Comparison of ENCODE assay signal across 8 cellular contexts in the genomic region with DNA sequence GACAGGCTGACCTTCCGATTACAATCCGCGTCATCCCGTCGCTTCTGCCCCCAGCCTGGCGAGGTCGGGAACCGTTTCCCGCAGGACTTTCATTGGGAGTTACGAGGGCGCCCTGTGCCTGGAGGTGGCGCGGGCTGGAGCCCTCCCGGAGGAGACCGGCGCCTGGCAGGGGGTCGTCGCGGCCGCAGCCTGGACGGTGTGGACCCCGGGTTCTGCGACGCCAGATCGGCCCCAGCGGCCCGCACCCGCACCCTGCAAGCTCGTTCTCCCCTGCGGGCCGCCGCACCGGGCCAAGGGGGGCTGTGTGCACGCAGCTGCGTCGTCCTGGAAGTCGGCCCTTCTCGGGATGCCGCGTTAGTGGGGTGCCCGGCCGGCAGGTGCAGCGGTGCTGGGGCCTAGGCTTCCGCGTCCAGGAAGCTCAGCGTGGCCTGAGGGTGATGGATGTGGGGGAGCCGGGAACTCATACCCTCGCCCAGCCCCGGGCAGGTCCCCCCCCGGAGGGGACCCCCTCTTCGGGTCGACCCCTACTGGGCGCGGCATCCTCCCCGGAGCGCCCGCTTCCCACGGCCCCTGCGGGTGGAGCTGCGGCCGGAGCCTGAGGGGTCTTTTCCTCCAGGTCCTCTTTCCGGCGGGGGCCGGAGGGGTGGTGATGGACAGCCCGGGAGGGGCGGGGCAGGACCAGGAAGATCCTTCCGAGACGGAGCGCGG.
DNase-seq lines count a peak whose midpoint lies in the region; ATAC-seq lines count a peak whose summit lies in the region.

No MANE protein-coding gene starts in this region.

- no peaks in the 10 kb centered on the region for H3K9me3 Mint-ChIP-seq in CD8-positive, alpha-beta memory T cell
- H3K9me3 Mint-ChIP-seq in IgD-negative memory B cell = no peaks in the 10 kb centered on the region
- peaks cover 0 to 3% of the 10 kb centered on the region in 2 donors for H3K9me3 Mint-ChIP-seq in stimulated activated naive B cell treated with anti-CD40 and anti-IgM and Interleukin-4, amounts not matched to agents 10 μg/mL and 1 μg/mL and 100 μg/mL, for 72 hours

- H3K27me3 ChIP-seq in CD8-positive, alpha-beta memory T cell (ENCODE audit: insufficient read depth, low read length, poor library complexity, severe bottlenecking) = no peaks in the 10 kb centered on the region

- 13 to 27% (median 17%) methylated on average over 50 to 70 of the region's 70 CpGs for WGBS in adipose tissue, 3 donors

- peak overlapping the region; percentile 78 for H3K27ac ChIP-seq in CD8-positive, alpha-beta memory T cell (ENCODE audit: low read depth, low read length)
- H3K27ac ChIP-seq in adipose tissue (ENCODE audit: low read depth, low read length) = peak overlapping the region; percentile 67

- peaks cover 77% of the 10 kb centered on the region for H3K4me1 ChIP-seq in CD8-positive, alpha-beta memory T cell (ENCODE audit: insufficient read depth, low read length)

- H3K36me3 ChIP-seq in CD8-positive, alpha-beta memory T cell (ENCODE audit: insufficient read depth, low read length) = no peaks in the 10 kb centered on the region

- peak overlapping the region; percentile 74 to 86 (median 83) for H3K4me3 Mint-ChIP-seq in CD8-positive, alpha-beta memory T cell
- peak overlapping the region; percentile 84 to 96 (median 91) for H3K4me3 Mint-ChIP-seq in IgD-negative memory B cell
- H3K4me3 Mint-ChIP-seq in stimulated activated naive B cell treated with anti-CD40 and anti-IgM and Interleukin-4, amounts not matched to agents 10 μg/mL and 1 μg/mL and 100 μg/mL, for 72 hours = peak overlapping the region; percentile 89 to 93

- POLR2A ChIA-PET in CD8-positive, alpha-beta memory T cell (lab: Charles Lee) = interaction anchor here (0.9 to 6.0 kb wide), 2 partner anchors 9 to 17 kb away, joined by 3 to 56 read pairs; no protein-coding TSS in a partner anchor

- no peaks in the 10 kb centered on the region for H3K27me3 Mint-ChIP-seq in CD8-positive, alpha-beta memory T cell
- H3K27me3 Mint-ChIP-seq in IgD-negative memory B cell = peaks cover 3% of the 10 kb centered on the region
- H3K27me3 Mint-ChIP-seq in stimulated activated naive B cell treated with anti-CD40 and anti-IgM and Interleukin-4, amounts not matched to agents 10 μg/mL and 1 μg/mL and 100 μg/mL, for 72 hours = no peaks in the 10 kb centered on the region

- peak overlapping the region; percentile 55 for H3K4me3 ChIP-seq in CD8-positive, alpha-beta memory T cell (ENCODE audit: low read length)

- peaks cover 0 to 8% (median 0%) of the 10 kb centered on the region in 3 donors for H3K36me3 Mint-ChIP-seq in CD8-positive, alpha-beta memory T cell
- H3K36me3 Mint-ChIP-seq in IgD-negative memory B cell = peaks cover 5% of the 10 kb centered on the region
- peaks cover 25 to 28% of the 10 kb centered on the region in 2 donors for H3K36me3 Mint-ChIP-seq in stimulated activated naive B cell treated with anti-CD40 and anti-IgM and Interleukin-4, amounts not matched to agents 10 μg/mL and 1 μg/mL and 100 μg/mL, for 72 hours

- peaks cover 73 to 82% (median 81%) of the 10 kb centered on the region in 3 donors for H3K4me1 Mint-ChIP-seq in CD8-positive, alpha-beta memory T cell
- H3K4me1 Mint-ChIP-seq in IgD-negative memory B cell = peaks cover 48 to 62% (median 52%) of the 10 kb centered on the region in 3 donors
- peaks cover 50 to 81% of the 10 kb centered on the region in 2 donors for H3K4me1 Mint-ChIP-seq in stimulated activated naive B cell treated with anti-CD40 and anti-IgM and Interleukin-4, amounts not matched to agents 10 μg/mL and 1 μg/mL and 100 μg/mL, for 72 hours

- peak overlapping the region; percentile 91 to 100 (median 99) for H3K27ac Mint-ChIP-seq in CD8-positive, alpha-beta memory T cell
- peak overlapping the region; percentile 89 to 99 (median 99) for H3K27ac Mint-ChIP-seq in IgD-negative memory B cell
- peak overlapping the region; percentile 86 for H3K27ac Mint-ChIP-seq in stimulated activated naive B cell treated with anti-CD40 and anti-IgM and Interleukin-4, amounts not matched to agents 10 μg/mL and 1 μg/mL and 100 μg/mL, for 72 hours

- peak; percentile 33 for ATAC-seq in GM21447 (IDR thresholded peaks at IDR 0.05; ENCODE audit: unreplicated experiment)
- ATAC-seq in stimulated activated naive B cell treated with anti-CD40 and anti-IgM and Interleukin-4, amounts not matched to agents 10 μg/mL and 1 μg/mL and 100 μg/mL, for 72 hours (replicated peaks) = peak; percentile 14 to 20

- no peak for DNase-seq in CD8-positive, alpha-beta memory T cell
- DNase-seq in islet precursor cell (peak; percentile 75), GDM1 (lab: John Stamatoyannopoulos, UW) (no peak), HPDE6-E6E7 (ENCODE audit: extremely low spot score) (no peak)
- DNase-seq in stimulated activated naive B cell treated with anti-CD40 and anti-IgM and Interleukin-4, amounts not matched to agents 10 μg/mL and 1 μg/mL and 100 μg/mL, for 72 hours = no peak

- no peaks in the 10 kb centered on the region for H3K9me3 ChIP-seq in CD8-positive, alpha-beta memory T cell (ENCODE audit: low read length)

- CTCF ChIA-PET in CD8-positive, alpha-beta memory T cell (lab: Charles Lee) = interaction anchor here (1.0 to 19.9 kb wide), 5 partner anchors 10 to 54 kb away, joined by 3 to 295 read pairs (median 13); no protein-coding TSS in a partner anchor
